8 cellular contexts compared by ENCODE assay signal in the genomic region with DNA sequence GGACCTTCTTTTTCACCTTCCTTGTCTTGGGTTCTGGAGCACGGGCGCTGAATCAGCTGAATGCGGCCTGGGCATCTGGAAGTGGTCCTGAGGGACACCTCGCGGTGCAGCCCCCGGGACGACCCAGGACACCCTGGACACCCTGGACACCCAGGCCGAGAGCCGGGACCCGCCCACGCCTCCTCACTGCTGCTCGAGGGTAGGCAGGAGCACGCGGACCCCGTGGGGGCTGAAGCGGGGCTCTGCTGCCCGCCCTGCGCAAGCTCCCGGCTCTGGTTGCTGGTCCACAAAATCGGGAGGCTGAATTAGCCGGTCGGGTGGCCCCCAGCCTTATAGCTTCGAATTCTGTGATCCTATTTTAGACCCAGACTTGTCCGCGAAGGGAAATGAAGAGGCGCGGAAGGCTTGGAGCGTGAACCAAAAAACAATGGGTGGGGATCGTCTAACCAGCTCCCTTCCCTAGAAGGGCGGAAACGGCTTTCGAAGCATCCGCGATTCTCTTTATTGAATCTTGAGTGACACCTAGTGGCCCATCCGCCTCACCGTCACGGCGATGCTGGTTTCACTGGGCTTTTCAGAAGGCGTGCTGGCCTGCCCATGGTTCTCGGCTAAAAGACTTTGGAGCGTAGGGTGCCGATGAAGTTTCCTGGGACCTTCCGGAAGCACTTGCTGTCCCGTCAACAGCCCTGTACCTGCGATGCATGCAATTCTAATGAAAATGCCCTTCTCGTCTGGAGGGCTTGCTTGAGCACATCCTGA. TPM values are rescaled to one million over a fixed set of nuclear protein-coding genes. Genes with fewer than 3 reads are reported as not detected.
A peak's percentile ranks its signal among the peaks of the same experiment; 100 is the strongest.
DNase-seq lines count a peak whose midpoint lies in the region; ATAC-seq, FAIRE-seq and TF ChIP-seq lines count a peak whose summit lies in the region.

No MANE protein-coding gene starts in this region.

- peak overlapping the region; percentile 55 for H3K27ac ChIP-seq in astrocyte (ENCODE audit: low read depth, low read length)
- no peak overlapping the region for H3K27ac ChIP-seq in hepatocyte
- peak overlapping the region in 1 of 2 donors; percentile 20 for H3K27ac ChIP-seq in aorta (ENCODE audit: low read depth in 1 of 2, low read length in 2 of 2)

- H3K9me2 ChIP-seq in hepatocyte (replicated peaks; ENCODE audit: insufficient read depth): no peaks in the 10 kb centered on the region

- H3K27me3 ChIP-seq in astrocyte (ENCODE audit: insufficient read depth, low read length) (no peaks in the 10 kb centered on the region), hepatocyte (no peaks in the 10 kb centered on the region), aorta (ENCODE audit: control insufficient read depth in 1 of 2, insufficient read depth in 2 of 2, low read length in 1 of 2) (no peaks in the 10 kb centered on the region)

- H3K4me1 ChIP-seq in astrocyte (ENCODE audit: insufficient read depth, low read length): peaks cover 34% of the 10 kb centered on the region
- H3K4me1 ChIP-seq in hepatocyte (ENCODE audit: insufficient read depth): peaks cover 3% of the 10 kb centered on the region
- H3K4me1 ChIP-seq in aorta (ENCODE audit: control insufficient read depth in 1 of 2, insufficient read depth in 2 of 2, low read length in 2 of 2): no peaks in the 10 kb centered on the region

- no peaks in the 10 kb centered on the region for H3K9me3 ChIP-seq in astrocyte (ENCODE audit: insufficient read depth, low read depth, low read length)
- no peaks in the 10 kb centered on the region for H3K9me3 ChIP-seq in hepatocyte (ENCODE audit: low read depth)
- no peaks in the 10 kb centered on the region for H3K9me3 ChIP-seq in aorta (ENCODE audit: control insufficient read depth, low read length)

- ATAC-seq in GM18498 (IDR thresholded peaks at IDR 0.05; ENCODE audit: unreplicated experiment) (peak; percentile 85), HG02973 (IDR thresholded peaks at IDR 0.05; ENCODE audit: unreplicated experiment) (peak; percentile 68), aorta (ENCODE audit: low FRiP score) (peak; percentile 94)

- TF ChIP-seq CTCF in astrocyte (IDR thresholded peaks at IDR 0.05; ENCODE audit: insufficient read depth, low read depth, low read length) (peak; percentile 73), hepatocyte (IDR thresholded peaks at IDR 0.05; ENCODE audit: poor library complexity) (peak; percentile 87)

- H3K4me2 ChIP-seq in astrocyte (ENCODE audit: low read length) (peak overlapping the region; percentile 96), hepatocyte (peak overlapping the region; percentile 99)

- peak overlapping the region; percentile 95 for H2AFZ ChIP-seq in astrocyte (ENCODE audit: low read depth, low read length)
- peak overlapping the region; percentile 95 for H2AFZ ChIP-seq in hepatocyte

- H3K9ac ChIP-seq in astrocyte (ENCODE audit: low read length): peak overlapping the region; percentile 77

- peaks cover 21% of the 10 kb centered on the region for H3K27me3 Mint-ChIP-seq in astrocyte (ENCODE audit: low read depth, unreplicated experiment)

- WGBS in hepatocyte (ENCODE audit: low lambda C conversion rate, missing lambda C conversion rate): 4% methylated on average over 46 of the region's 46 CpGs
- WGBS in aorta, 2 donors: 0% methylated on average over 46 of the region's 46 CpGs

- no peaks in the 10 kb centered on the region for H4K20me1 ChIP-seq in astrocyte (ENCODE audit: insufficient read depth, low read length)
- no peaks in the 10 kb centered on the region for H4K20me1 ChIP-seq in hepatocyte (ENCODE audit: insufficient read depth, poor library complexity, severe bottlenecking)

- H3K4me3 ChIP-seq in astrocyte (ENCODE audit: insufficient read depth, low read depth, low read length) (peak overlapping the region; percentile 69), hepatocyte (peak overlapping the region; percentile 37), aorta (ENCODE audit: low read length in 2 of 2) (peak overlapping the region; percentile 50 to 85)

- peaks cover 25% of the 10 kb centered on the region for H3K4me1 Mint-ChIP-seq in astrocyte (ENCODE audit: low read depth, unreplicated experiment)

- intact Hi-C loops in aorta (cut with DNase I): loop anchor here (1.0 to 5.0 kb wide), 6 partner anchors 335 to 599 kb away; partner anchors contain the start of gene CRADD (in 1 of the 2)

- H3K36me3 ChIP-seq in astrocyte (ENCODE audit: insufficient read depth, low read length): no peaks in the 10 kb centered on the region
- no peaks in the 10 kb centered on the region for H3K36me3 ChIP-seq in hepatocyte (replicated peaks; ENCODE audit: insufficient read depth, low read depth)
- no peaks in the 10 kb centered on the region for H3K36me3 ChIP-seq in aorta (ENCODE audit: control insufficient read depth in 1 of 2, insufficient read depth in 2 of 2, low read length in 1 of 2)

- peak overlapping the region; percentile 83 for H3K4me3 Mint-ChIP-seq in astrocyte (ENCODE audit: unreplicated experiment)

- no peak overlapping the region for H3K27ac Mint-ChIP-seq in astrocyte (ENCODE audit: unreplicated experiment)

- H3K36me3 Mint-ChIP-seq in astrocyte (ENCODE audit: low read depth, unreplicated experiment): no peaks in the 10 kb centered on the region

- no peaks in the 10 kb centered on the region for H3K9me3 Mint-ChIP-seq in astrocyte (ENCODE audit: unreplicated experiment)

- DNase-seq in NCI-H187 (lab: John Stamatoyannopoulos, UW) (peak; percentile 74 to 75), T-helper 22 cell (ENCODE audit: low read depth) (peak; percentile 58), astrocyte (ENCODE audit: low read depth) (peak; percentile 56), hepatocyte (ENCODE audit: low spot score) (peak; percentile 92), renal cortical epithelial cell (ENCODE audit: low read depth) (peak; percentile 57), aorta (peak; percentile 89 to 93)

- no peaks in the 10 kb centered on the region for H3K79me2 ChIP-seq in astrocyte (ENCODE audit: insufficient read depth, low read length)
- H3K79me2 ChIP-seq in hepatocyte: no peaks in the 10 kb centered on the region

- FAIRE-seq in astrocyte (lab: Jason Lieb, UNC): peak; percentile 34

RNA-seq across cellular contexts. Expression of gene PLXNC1, which starts 46.3 kb away (rescaled TPM):
- total RNA-seq in astrocyte: 5.8 and 6.9 TPM in 2 replicates
- total RNA-seq in hepatocyte: 17.8 and 23.2 TPM in 2 replicates
- polyA plus RNA-seq in hepatocyte: 6.7 and 7.1 TPM in 2 replicates
- total RNA-seq in renal cortical epithelial cell: 2.7 and 3.1 TPM in 2 replicates
- total RNA-seq in aorta: 10 to 100 TPM in 1 of 2 donors, 1 to 10 TPM in 1; 7.5 to 26.8 TPM
- 1 to 10 TPM; 1.2 to 3.4 TPM for polyA plus RNA-seq in aorta
